Comparison of ENCODE assay signal across 15 cellular contexts in genomic region chr3:71154846-71155245, GRCh38.
"Had no signal": no experiment of that assay in that cellular context is flagged by ENCODE, and none has a peak within 500 bp of the region (broad histone marks: within the 10 kb centered on the region; RNA-seq: fewer than 3 reads in every experiment).

No MANE protein-coding gene starts in this region.

- H3K9me3 Mint-ChIP-seq: activated T-cell treated with anti-CD3 and anti-CD28 coated beads, Interleukin-2, amount 50 U/mL, for 72 hours; effector memory CD8-positive, alpha-beta T cell; neural progenitor cell; stimulated activated effector memory CD8-positive, alpha-beta T cell treated with anti-CD3 and anti-CD28 coated beads, Interleukin-12 subunit alpha, Interleukin-12 subunit beta, amount 100 ng/mL, for 72 hours had no signal

- H3K36me3 Mint-ChIP-seq: neural progenitor cell; stimulated activated effector memory CD8-positive, alpha-beta T cell treated with anti-CD3 and anti-CD28 coated beads, Interleukin-12 subunit alpha, Interleukin-12 subunit beta, amount 100 ng/mL, for 72 hours had no signal

- H3K4me3 Mint-ChIP-seq: activated T-cell treated with anti-CD3 and anti-CD28 coated beads, Interleukin-2, amount 50 U/mL, for 72 hours; effector memory CD8-positive, alpha-beta T cell; neural progenitor cell; stimulated activated effector memory CD8-positive, alpha-beta T cell treated with anti-CD3 and anti-CD28 coated beads, Interleukin-12 subunit alpha, Interleukin-12 subunit beta, amount 100 ng/mL, for 72 hours; T-helper 1 cell treated with Interleukin-12 subunit alpha and Interleukin-12 subunit beta and Interleukin-4 antibody, amounts not matched to agents 30 μg/mL and 1 μg/mL, for 36 hours had no signal

- H3K27ac Mint-ChIP-seq: activated T-cell treated with anti-CD3 and anti-CD28 coated beads, Interleukin-2, amount 50 U/mL, for 72 hours; effector memory CD8-positive, alpha-beta T cell; neural progenitor cell; stimulated activated effector memory CD8-positive, alpha-beta T cell treated with anti-CD3 and anti-CD28 coated beads, Interleukin-12 subunit alpha, Interleukin-12 subunit beta, amount 100 ng/mL, for 72 hours; T-helper 1 cell treated with Interleukin-12 subunit alpha and Interleukin-12 subunit beta and Interleukin-4 antibody, amounts not matched to agents 30 μg/mL and 1 μg/mL, for 36 hours had no signal

- H3K27me3 Mint-ChIP-seq: effector memory CD8-positive, alpha-beta T cell had no signal

- DNase-seq: activated CD4-positive, alpha-beta T cell treated with anti-CD3 and anti-CD28 coated beads, Interleukin-2, amount 50 U/mL, for 1 hour; activated effector memory CD4-positive, alpha-beta T cell treated with anti-CD3 and anti-CD28 coated beads, Interleukin-2, amount 50 U/mL, for 16 hours; activated T-cell treated with anti-CD3 and anti-CD28 coated beads, Interleukin-2, amount 50 U/mL, for 72 hours; amygdala; effector memory CD8-positive, alpha-beta T cell; foreskin fibroblast; lower lobe of right lung; midbrain; right cardiac atrium; stimulated activated CD4-positive, alpha-beta T cell treated with anti-CD3 and anti-CD28 coated beads, Interleukin-4, amount 100 ng/mL, for 1 hour had no signal

- ATAC-seq: activated CD4-positive, CD25-positive, alpha-beta regulatory T cell treated with anti-CD3 and anti-CD28 coated beads, Interleukin-2, amount 50 U/mL, for 24 hours; activated naive CD4-positive, alpha-beta T cell treated with anti-CD3 and anti-CD28 coated beads, Interleukin-2, amount 50 U/mL, for 72 hours; activated T-cell treated with anti-CD3 and anti-CD28 coated beads, Interleukin-2, amount 50 U/mL, for 72 hours; effector memory CD8-positive, alpha-beta T cell; lower lobe of right lung; right cardiac atrium; stimulated activated effector memory CD8-positive, alpha-beta T cell treated with anti-CD3 and anti-CD28 coated beads, Interleukin-12 subunit alpha, Interleukin-12 subunit beta, amount 100 ng/mL, for 72 hours had no signal
